Comparison of ENCODE assay signal across 9 cellular contexts in genomic region chr3:45665101-45665572, GRCh38. TPM values are rescaled to one million over a fixed set of nuclear protein-coding genes. Genes with fewer than 3 reads are reported as not detected.
DNase-seq lines count a peak whose midpoint lies in the region; ATAC-seq, FAIRE-seq and TF ChIP-seq lines count a peak whose summit lies in the region.
"Had no signal": no experiment of that assay in that cellular context is flagged by ENCODE, and none has a peak within 500 bp of the region (broad histone marks: within the 10 kb centered on the region; RNA-seq: fewer than 3 reads in every experiment).

No MANE protein-coding gene starts in this region.

- peak; percentile 35 for TF ChIP-seq CTCF in SU-DHL-6 (IDR thresholded peaks at IDR 0.05; ENCODE audit: insufficient read depth, low read length, poor library complexity, severe bottlenecking)
- TF ChIP-seq CTCF in astrocyte of the spinal cord (IDR thresholded peaks at IDR 0.05; ENCODE audit: low read depth, low read length), result peak; percentile 53
- TF ChIP-seq CTCF in kidney (IDR thresholded peaks at IDR 0.05; ENCODE audit: borderline replicate concordance, extremely low read depth, insufficient read depth), result peak; percentile 64

- no peaks in the 10 kb centered on the region for H3K27me3 ChIP-seq in SU-DHL-6 (ENCODE audit: low read length)

- in situ Hi-C loops in Caki2 (cut with HindIII; ENCODE audit: low pct_unique_long_range_greater_than_20kb, low sequenced_read_pairs), result no loop called here
- in situ Hi-C loops in astrocyte of the spinal cord (cut with HindIII; ENCODE audit: low sequenced_read_pairs), result loop anchor here (25.0 kb wide), 1 partner anchor 153 kb away; no protein-coding TSS in a partner anchor

- no peak for ATAC-seq in GM19397 (IDR thresholded peaks at IDR 0.05; ENCODE audit: unreplicated experiment)

- H3F3A ChIP-seq in SU-DHL-6 (ENCODE audit: insufficient read depth), result no peaks in the 10 kb centered on the region

- H3K9me2 ChIP-seq in SU-DHL-6 (replicated peaks; ENCODE audit: insufficient read depth, low read length), result no peaks in the 10 kb centered on the region

- no peak overlapping the region for H3K4me3 ChIP-seq in SU-DHL-6 (ENCODE audit: insufficient read depth, low read length, poor library complexity, severe bottlenecking)
- no peak overlapping the region for H3K4me3 ChIP-seq in astrocyte of the spinal cord (ENCODE audit: low read depth, low read length)
- H3K4me3 ChIP-seq in kidney (ENCODE audit: low read length in 2 of 2), result peak overlapping the region; percentile 15 to 40

- no peaks in the 10 kb centered on the region for H4K20me1 ChIP-seq in SU-DHL-6 (ENCODE audit: low read depth, low read length)

- peaks cover 0 to 2% of the 10 kb centered on the region in 2 donors for H3K4me1 ChIP-seq in kidney (ENCODE audit: control insufficient read depth in 1 of 2, insufficient read depth in 1 of 2, low read depth in 1 of 2, low read length in 2 of 2)

- H3K4me2 ChIP-seq in SU-DHL-6 (ENCODE audit: low read depth, low read length, poor library complexity, severe bottlenecking), result peak overlapping the region; percentile 30

- no peak for FAIRE-seq in kidney (lab: Jason Lieb, UNC)
- FAIRE-seq: TTC549 had no signal

- no peak overlapping the region for H2AFZ ChIP-seq in SU-DHL-6 (ENCODE audit: low read depth, low read length, severe bottlenecking)

- intact Hi-C loops in kidney (cut with DNase I), result no loop called here

- no peaks in the 10 kb centered on the region for H3K9me3 ChIP-seq in SU-DHL-6 (ENCODE audit: insufficient read depth, low read length)
- no peaks in the 10 kb centered on the region for H3K9me3 ChIP-seq in kidney (ENCODE audit: control insufficient read depth in 1 of 2, low read length in 2 of 2)

- H3K27ac ChIP-seq in SU-DHL-6 (ENCODE audit: low read depth, low read length) (no peak overlapping the region), kidney (ENCODE audit: low read depth in 2 of 2, low read length in 2 of 2) (no peak overlapping the region)

- no peak overlapping the region for H3K9ac ChIP-seq in SU-DHL-6 (ENCODE audit: low read length)
- no peak overlapping the region for H3K9ac ChIP-seq in kidney (ENCODE audit: low read length in 2 of 2)

- H3K36me3 ChIP-seq in SU-DHL-6 (ENCODE audit: low read length), result no peaks in the 10 kb centered on the region
- no peaks in the 10 kb centered on the region for H3K36me3 ChIP-seq in kidney (ENCODE audit: control insufficient read depth in 1 of 2, insufficient read depth in 2 of 2, low read length in 2 of 2)

- DNase-seq in Caki2 (ENCODE audit: low read depth), result peak; percentile 29
- peak; percentile 31 for DNase-seq in KG1 (lab: John Stamatoyannopoulos, UW)
- DNase-seq in astrocyte of the spinal cord (ENCODE audit: low read depth, low spot score), result no peak
- DNase-seq in kidney, result no peak
- peak; percentile 21 to 29 for DNase-seq in stimulated activated CD8-positive, alpha-beta memory T cell treated with anti-CD3 and anti-CD28 coated beads, Interleukin-7, amount 100 ng/mL, for 4 hours (ENCODE audit: low read depth in 2 of 2)
- no peak for DNase-seq in midbrain (lab: John Stamatoyannopoulos, UW)

- H3K79me2 ChIP-seq in SU-DHL-6 (ENCODE audit: insufficient read depth, low read length), result no peaks in the 10 kb centered on the region

RNA-seq across cellular contexts. Expression of gene SACM1L, which starts 24.1 kb away (rescaled TPM):
- total RNA-seq in Caki2 (2014; rRNA removed; shearing (Covaris generic); ENCODE audit: low replicate concordance), result 9.9 and 26.2 TPM in 2 replicates
- total RNA-seq in kidney, result 53.1 TPM
- polyA plus RNA-seq in kidney (ENCODE audit: insufficient read depth, low read depth, low replicate concordance), result 27.1 TPM

Comparison
In these comparisons a context has a peak if more than half of its experiments do, and no peak if none do; other contexts are left out.
1. DNase-seq: peak in Caki2 (single experiment), KG1 (single experiment) and stimulated activated CD8-positive, alpha-beta memory T cell treated with anti-CD3 and anti-CD28 coated beads, Interleukin-7, amount 100 ng/mL, for 4 hours (2 of 2); none in astrocyte of the spinal cord (single experiment), kidney (single experiment) and midbrain (single experiment).
2. H3K4me3 ChIP-seq: peak in kidney (2 of 2); none in SU-DHL-6 (single experiment) and astrocyte of the spinal cord (single experiment).
3. Peak in every context shown above with its lines, with median percentiles within 50 percentile points of each other: CTCF ChIP-seq.